In the genomic region with DNA sequence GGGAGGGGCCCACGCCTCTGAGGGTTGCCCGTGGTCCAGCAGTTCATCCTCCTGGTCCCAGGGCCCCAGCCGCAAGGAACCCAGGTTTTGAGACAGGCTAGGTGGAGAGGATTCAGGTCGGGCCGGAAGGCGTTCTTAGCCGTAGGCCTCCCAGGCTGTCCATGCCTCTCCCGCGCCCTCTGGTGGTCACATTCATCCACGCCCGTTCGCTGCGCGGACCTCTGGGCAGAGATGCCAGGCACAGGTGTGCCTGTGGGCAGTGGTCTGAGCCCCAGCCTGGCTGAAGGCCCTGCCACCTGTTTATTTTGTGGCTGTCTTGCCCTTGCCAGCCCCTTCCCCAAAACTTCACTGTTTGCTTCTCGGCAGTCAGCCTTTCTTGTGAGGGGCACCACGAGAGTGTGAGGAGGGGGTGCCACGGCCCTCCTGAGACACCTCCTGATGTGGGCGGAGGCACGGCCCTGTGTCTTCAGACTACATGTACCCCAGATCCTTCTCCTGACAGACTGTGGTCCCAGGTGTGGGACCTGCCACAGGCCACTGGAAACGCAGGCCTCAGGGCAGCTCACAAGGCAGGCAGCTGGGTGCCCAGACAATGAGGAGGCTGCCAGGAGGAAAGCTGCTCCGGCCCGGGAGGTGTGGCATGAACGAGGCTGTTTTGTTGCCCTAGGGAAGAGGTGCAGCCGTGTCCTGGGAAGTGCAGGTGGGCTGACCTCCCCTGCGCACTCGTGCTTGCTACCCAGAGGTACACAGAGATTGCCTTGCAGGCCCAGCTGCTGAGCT, we compare ENCODE assay signal across 9 cellular contexts. TPM values are rescaled to one million over a fixed set of nuclear protein-coding genes. Genes with fewer than 3 reads are reported as not detected.
A peak's percentile ranks its signal among the peaks of the same experiment; 100 is the strongest.
DNase-seq lines count a peak whose midpoint lies in the region; ATAC-seq and TF ChIP-seq lines count a peak whose summit lies in the region.
"Had no signal": no experiment of that assay in that cellular context is flagged by ENCODE, and none has a peak within 500 bp of the region (broad histone marks: within the 10 kb centered on the region; RNA-seq: fewer than 3 reads in every experiment).

No MANE protein-coding gene starts in this region.

- H3K9me2 ChIP-seq in OCI-LY7 (ENCODE audit: insufficient read depth, low read length) = no peaks in the 10 kb centered on the region

- 47% methylated on average over 16 of the region's 26 CpGs for whole genome bisulfite sequencing in esophagus muscularis mucosa

- TF ChIP-seq CTCF in OCI-LY7 (conservative IDR thresholded peaks at IDR 0.05; ENCODE audit: low read length) (peak; percentile 88), esophagus muscularis mucosa (IDR thresholded peaks at IDR 0.05) (peak; percentile 82 to 96 (median 90)), natural killer cell (IDR thresholded peaks at IDR 0.05) (peak; percentile 90)

- TF ChIP-seq POLR2A in esophagus muscularis mucosa (IDR thresholded peaks at IDR 0.05; ENCODE audit: low read depth) = no peak

- intact Hi-C loops in OCI-LY7 (cut with micrococcal nuclease; ENCODE audit: unreplicated experiment) = loop anchor here (1.0 kb wide), 1 partner anchor 222 kb away; no protein-coding TSS in a partner anchor
- intact Hi-C loops in esophagus muscularis mucosa (cut with DNase I) = loop anchor here (5.0 to 10.0 kb wide), 2 partner anchors 220 to 373 kb away; partner anchors contain the start of genes TACC3 and TMEM129
- intact Hi-C loops in natural killer cell (cut with micrococcal nuclease) = loop anchor here (1.0 to 10.0 kb wide), 3 partner anchors 222 to 610 kb away; no protein-coding TSS in a partner anchor

- H2AFZ ChIP-seq in OCI-LY7 (ENCODE audit: low read length) = no peak overlapping the region

- no peak overlapping the region for H3K4me3 Mint-ChIP-seq in natural killer cell
- no peak overlapping the region for H3K4me3 Mint-ChIP-seq in stimulated activated effector memory CD8-positive, alpha-beta T cell treated with anti-CD3 and anti-CD28 coated beads, Interleukin-12 subunit alpha, Interleukin-12 subunit beta, amount 100 ng/mL, for 72 hours

- no peaks in the 10 kb centered on the region for H3K9me3 ChIP-seq in OCI-LY7 (ENCODE audit: low read length)
- no peaks in the 10 kb centered on the region for H3K9me3 ChIP-seq in esophagus muscularis mucosa

- ATAC-seq in natural killer cell (peak; percentile 35 to 44 (median 37)), HG03571 (IDR thresholded peaks at IDR 0.05; ENCODE audit: unreplicated experiment) (no peak)
- ATAC-seq in stimulated activated effector memory CD8-positive, alpha-beta T cell treated with anti-CD3 and anti-CD28 coated beads, Interleukin-12 subunit alpha, Interleukin-12 subunit beta, amount 100 ng/mL, for 72 hours = peak; percentile 56

- DNase-seq in COLO829 (ENCODE audit: low spot score) (peak; percentile 40), HK-2 (ENCODE audit: unreplicated experiment) (peak; percentile 88), OCI-LY7 (ENCODE audit: low spot score) (peak; percentile 79), activated T-cell treated with anti-CD3 and anti-CD28 coated beads for 48 hours (ENCODE audit: low read depth) (peak; percentile 85), esophagus muscularis mucosa (ENCODE audit: extremely low spot score) (peak; percentile 95), natural killer cell (peak; percentile 87)
- DNase-seq in stimulated activated effector memory CD8-positive, alpha-beta T cell treated with anti-CD3 and anti-CD28 coated beads, Interleukin-12 subunit alpha, Interleukin-12 subunit beta, amount 100 ng/mL, for 72 hours (ENCODE audit: low spot score in 2 of 2) = peak; percentile 97 to 98

- H3K27ac Mint-ChIP-seq in natural killer cell = peak overlapping the region; percentile 31 to 76
- H3K27ac Mint-ChIP-seq in stimulated activated effector memory CD8-positive, alpha-beta T cell treated with anti-CD3 and anti-CD28 coated beads, Interleukin-12 subunit alpha, Interleukin-12 subunit beta, amount 100 ng/mL, for 72 hours = peak overlapping the region; percentile 88

- CTCF ChIA-PET in OCI-LY7 (lab: Charles Lee; ENCODE audit: unreplicated experiment) = no interaction called here

- H3K79me2 ChIP-seq in OCI-LY7 (ENCODE audit: insufficient read depth, low read depth, low read length) = peaks cover 17% of the 10 kb centered on the region; the same call in 1 of the 2 replicates

- no peaks in the 10 kb centered on the region for H3K27me3 ChIP-seq in esophagus muscularis mucosa

- peaks cover 27 to 29% of the 10 kb centered on the region in 2 donors for H3K4me1 Mint-ChIP-seq in natural killer cell
- peaks cover 26% of the 10 kb centered on the region for H3K4me1 Mint-ChIP-seq in stimulated activated effector memory CD8-positive, alpha-beta T cell treated with anti-CD3 and anti-CD28 coated beads, Interleukin-12 subunit alpha, Interleukin-12 subunit beta, amount 100 ng/mL, for 72 hours

- no peak overlapping the region for H3K4me3 ChIP-seq in OCI-LY7 (ENCODE audit: low read depth, low read length, poor library complexity, severe bottlenecking)
- H3K4me3 ChIP-seq in esophagus muscularis mucosa = no peak overlapping the region
- H3K4me3 ChIP-seq: SK-N-MC had no signal

- no peaks in the 10 kb centered on the region for H3K36me3 Mint-ChIP-seq in natural killer cell
- no peaks in the 10 kb centered on the region for H3K36me3 Mint-ChIP-seq in stimulated activated effector memory CD8-positive, alpha-beta T cell treated with anti-CD3 and anti-CD28 coated beads, Interleukin-12 subunit alpha, Interleukin-12 subunit beta, amount 100 ng/mL, for 72 hours

- H3K27me3 Mint-ChIP-seq in natural killer cell (ENCODE audit: low read depth in 2 of 2) = no peaks in the 10 kb centered on the region

- no peak overlapping the region for H3K4me2 ChIP-seq in OCI-LY7 (ENCODE audit: low read length)

- no peaks in the 10 kb centered on the region for H3K9me3 Mint-ChIP-seq in natural killer cell
- H3K9me3 Mint-ChIP-seq in stimulated activated effector memory CD8-positive, alpha-beta T cell treated with anti-CD3 and anti-CD28 coated beads, Interleukin-12 subunit alpha, Interleukin-12 subunit beta, amount 100 ng/mL, for 72 hours = no peaks in the 10 kb centered on the region

- POLR2A ChIA-PET in OCI-LY7 (lab: Charles Lee) = no interaction called here

- no peak for TF ChIP-seq EP300 in esophagus muscularis mucosa (IDR thresholded peaks at IDR 0.05)

- no peak overlapping the region for H3K27ac ChIP-seq in OCI-LY7 (ENCODE audit: low read depth, low read length, poor library complexity, severe bottlenecking)
- peak overlapping the region; percentile 8 to 55 (median 38) for H3K27ac ChIP-seq in esophagus muscularis mucosa (replicated peaks in 1 of 4)
- H3K27ac ChIP-seq: SK-N-MC had no signal

- peaks cover 5% of the 10 kb centered on the region for H4K20me1 ChIP-seq in OCI-LY7 (ENCODE audit: insufficient read depth, low read length)

- no TSS peak for BruUV-seq in OCI-LY7 (replicated peaks; lab: Mats Ljungman, UMichigan)

- peaks cover 54% of the 10 kb centered on the region for H3K36me3 ChIP-seq in OCI-LY7 (ENCODE audit: insufficient read depth, low read length)
- peaks cover 26 to 63% (median 51%) of the 10 kb centered on the region in 4 donors for H3K36me3 ChIP-seq in esophagus muscularis mucosa

- H3K4me1 ChIP-seq in OCI-LY7 (ENCODE audit: insufficient read depth, low read length, poor library complexity, severe bottlenecking) = peaks cover 16% of the 10 kb centered on the region
- peaks cover 17 to 48% (median 41%) of the 10 kb centered on the region in 4 donors for H3K4me1 ChIP-seq in esophagus muscularis mucosa

RNA-seq across cellular contexts. Expression of gene UVSSA, which starts 5.0 kb away (rescaled TPM):
- total RNA-seq in OCI-LY7 (2014; rRNA removed; shearing (Covaris generic)) = 13.2 and 17.9 TPM in 2 replicates
- total RNA-seq in OCI-LY7 (2022) (43.2 and 45.0 TPM in 2 replicates), esophagus muscularis mucosa (10 to 100 TPM in 3 of 4 donors, 1 to 10 TPM in 1; 8.9 to 16.5 (median 13.1) TPM), natural killer cell (10 to 100 TPM; 48.0 to 59.4 (median 56.4) TPM)

RNA-seq across cellular contexts. Expression of gene NKX1-1, which starts 54.2 kb away (rescaled TPM):
- total RNA-seq in OCI-LY7 (2014; rRNA removed; shearing (Covaris generic)) = not detected in 2 replicates
- total RNA-seq in OCI-LY7 (2022) (not detected in 2 replicates), esophagus muscularis mucosa (not detected), natural killer cell (not detected)

Comparison
In these comparisons a context has a peak if more than half of its experiments do, and no peak if none do; other contexts are left out.
1. DNase-seq: peak in every context shown above with its lines; median percentile 98 in stimulated activated effector memory CD8-positive, alpha-beta T cell treated with anti-CD3 and anti-CD28 coated beads, Interleukin-12 subunit alpha, Interleukin-12 subunit beta, amount 100 ng/mL, for 72 hours; 95 in esophagus muscularis mucosa; 88 in HK-2; 87 in natural killer cell; 85 in activated T-cell treated with anti-CD3 and anti-CD28 coated beads for 48 hours; 79 in OCI-LY7; 40 in COLO829.